Comparison of ENCODE assay signal across 8 cellular contexts in genomic region chr15:83571820-83572707, GRCh38.
DNase-seq lines count a peak whose midpoint lies in the region.

No MANE protein-coding gene starts in this region.

- H3K27ac ChIP-seq in substantia nigra (ENCODE audit: low read depth, low read length, poor library complexity, severe bottlenecking) = peak overlapping the region; percentile 99

- DNase-seq in NOMO-1 treated with DMSO at 0.1 percent for 48 hours (lab: John Stamatoyannopoulos, UW; ENCODE audit: unreplicated experiment) = peak; percentile 2
- no peak for DNase-seq in NOMO-1 (lab: John Stamatoyannopoulos, UW; ENCODE audit: unreplicated experiment in 2 of 2)
- DNase-seq in SK-N-DZ (ENCODE audit: low spot score) = peak; percentile 17
- peak; percentile 39 for DNase-seq in foreskin melanocyte
- peak in 14 of 49 donors; percentile 7 to 71 (median 30) for DNase-seq in substantia nigra (lab: John Stamatoyannopoulos, UW)
- DNase-seq in cortex of kidney (lab: John Stamatoyannopoulos, UW) = no peak
- DNase-seq in activated naive CD4-positive, alpha-beta T cell treated with anti-CD3 and anti-CD28 coated beads, Interleukin-2, amount 50 U/mL, for 16 hours = no peak
- no peak for DNase-seq in NCI-H345 treated with DMSO at 0.1 percent for 48 hours (lab: John Stamatoyannopoulos, UW; ENCODE audit: unreplicated experiment)

Comparison
In these comparisons a context has a peak if more than half of its experiments do, and no peak if none do; other contexts are left out.
1. DNase-seq: peak in NOMO-1 treated with DMSO at 0.1 percent for 48 hours (single experiment), SK-N-DZ (single experiment) and foreskin melanocyte (single experiment); none in NOMO-1 (0 of 2), cortex of kidney (single experiment), activated naive CD4-positive, alpha-beta T cell treated with anti-CD3 and anti-CD28 coated beads, Interleukin-2, amount 50 U/mL, for 16 hours (single experiment) and NCI-H345 treated with DMSO at 0.1 percent for 48 hours (single experiment).